In the genomic region with DNA sequence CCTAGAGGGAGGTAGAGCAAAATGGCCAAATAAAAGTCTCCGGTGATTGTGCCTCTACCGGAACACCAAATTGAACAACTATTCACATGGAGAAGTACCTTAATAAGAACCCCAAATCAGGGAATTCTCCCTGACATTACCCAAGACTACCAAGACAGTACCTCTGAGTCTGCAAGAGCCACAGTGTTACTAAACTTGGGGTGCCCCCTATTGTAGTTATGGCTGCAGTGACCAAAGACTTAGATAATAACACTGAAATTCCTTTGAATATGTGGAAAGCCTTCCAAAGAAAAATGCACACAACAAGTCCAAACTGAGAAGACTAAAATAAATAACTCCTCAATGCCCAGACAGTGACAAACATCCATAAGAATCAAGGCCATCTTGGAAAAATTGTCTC, we compare ENCODE assay signal across 2 cellular contexts.
TF ChIP-seq lines count a peak whose summit lies in the region.

No MANE protein-coding gene starts in this region.

TF ChIP-seq in GM23338, 12 proteins besides CTCF, POLR2A, EP300 and RAD21:
- TF ChIP-seq ZNF114 (CRISPR knock-in tag; IDR thresholded peaks at IDR 0.05) (no peak), ETS1 (IDR thresholded peaks at IDR 0.05) (no peak), POLR2AphosphoS5 (IDR thresholded peaks at IDR 0.05; ENCODE audit: low read depth) (no peak), NANOG (IDR thresholded peaks at IDR 0.05; ENCODE audit: borderline replicate concordance) (no peak), ZNF331 (CRISPR knock-in tag; IDR thresholded peaks at IDR 0.05; ENCODE audit: low read depth) (no peak), EZH2phosphoT487 (IDR thresholded peaks at IDR 0.05; ENCODE audit: unreplicated experiment) (no peak), JUNB (IDR thresholded peaks at IDR 0.05; ENCODE audit: unreplicated experiment) (no peak)

TF ChIP-seq in H1, 55 proteins besides CTCF, POLR2A, EP300 and RAD21:
- TF ChIP-seq SUZ12 (IDR thresholded peaks at IDR 0.05; ENCODE audit: low read length), result no peak
- no peak for TF ChIP-seq HDAC6 (IDR thresholded peaks at IDR 0.05; ENCODE audit: low read depth, low read length)
- no peak for TF ChIP-seq GTF2F1 (IDR thresholded peaks at IDR 0.05; ENCODE audit: borderline replicate concordance, low read depth, low read length)
- no peak for TF ChIP-seq RFX5 (IDR thresholded peaks at IDR 0.05; ENCODE audit: borderline replicate concordance, low read depth, low read length)
- TF ChIP-seq JUN (IDR thresholded peaks at IDR 0.05; ENCODE audit: low read depth, low read length), result no peak
- TF ChIP-seq POLR2AphosphoS5 (IDR thresholded peaks at IDR 0.05; ENCODE audit: low read depth, low read length), result no peak
- TF ChIP-seq MAX (IDR thresholded peaks at IDR 0.05), result no peak
- no peak for TF ChIP-seq YY1 (IDR thresholded peaks at IDR 0.05; ENCODE audit: low read depth, low read length)
- TF ChIP-seq PHF8 (conservative IDR thresholded peaks at IDR 0.05; ENCODE audit: low read depth, low read length), result no peak
- TF ChIP-seq SIN3A (conservative IDR thresholded peaks at IDR 0.05 in 1 of 2, IDR thresholded peaks at IDR 0.05 in 1 of 2; ENCODE audit: low read depth in 1 of 2, low read length in 2 of 2), result no peak
- TF ChIP-seq CREB1 (IDR thresholded peaks at IDR 0.05), result no peak
- TF ChIP-seq NANOG (IDR thresholded peaks at IDR 0.05; ENCODE audit: insufficient read depth, low read depth, low read length, poor library complexity, severe bottlenecking), result no peak
- no peak for TF ChIP-seq RNF2 (IDR thresholded peaks at IDR 0.05; ENCODE audit: borderline replicate concordance, low read depth, low read length, missing control alignments, poor library complexity, severe bottlenecking)
- no peak for TF ChIP-seq CHD7 (IDR thresholded peaks at IDR 0.05; ENCODE audit: insufficient replicate concordance, low read length)
- TF ChIP-seq TEAD4 (IDR thresholded peaks at IDR 0.05; ENCODE audit: low read depth, low read length), result no peak
- no peak for TF ChIP-seq CEBPB (IDR thresholded peaks at IDR 0.05; ENCODE audit: low read depth, low read length)
- TF ChIP-seq ZNF274 (IDR thresholded peaks at IDR 0.05; ENCODE audit: borderline replicate concordance, extremely low read depth, low read length), result no peak
- no peak for TF ChIP-seq SRF (IDR thresholded peaks at IDR 0.05; ENCODE audit: low read depth, low read length)
